ENCODE assay signal across 8 cellular contexts in genomic region chr2:196277002-196277401, GRCh38.
DNase-seq lines count a peak whose midpoint lies in the region; ATAC-seq and TF ChIP-seq lines count a peak whose summit lies in the region.

No MANE protein-coding gene starts in this region.

- no peak overlapping the region for H3K4me3 ChIP-seq in LNCaP clone FGC (ENCODE audit: low read depth, low read length)

- DNase-seq in NCI-H748 (lab: John Stamatoyannopoulos, UW; ENCODE audit: unreplicated experiment): peak; percentile 11
- DNase-seq in NCI-H748 treated with DMSO at 0.1 percent for 48 hours (lab: John Stamatoyannopoulos, UW): no peak
- no peak for DNase-seq in LNCaP clone FGC (ENCODE audit: low read depth)
- DNase-seq in amniotic epithelial cell (ENCODE audit: low read depth): peak; percentile 51
- DNase-seq in lung microvascular endothelial cell (ENCODE audit: low read depth in 2 of 2): peak; percentile 49 to 60

- peak; percentile 46 for TF ChIP-seq CTCF in LNCaP clone FGC (IDR thresholded peaks at IDR 0.05; ENCODE audit: control insufficient read depth, extremely low read depth, insufficient read depth)

- ATAC-seq in HG03159 (IDR thresholded peaks at IDR 0.05; ENCODE audit: unreplicated experiment) (no peak), HG03460 (IDR thresholded peaks at IDR 0.05; ENCODE audit: unreplicated experiment) (no peak), HG03097 (IDR thresholded peaks at IDR 0.05; ENCODE audit: low FRiP score, unreplicated experiment) (no peak)

Comparison
In these comparisons a context has a peak if more than half of its experiments do, and no peak if none do; other contexts are left out.
1. DNase-seq: peak in NCI-H748 (single experiment), amniotic epithelial cell (single experiment) and lung microvascular endothelial cell (2 of 2); none in NCI-H748 treated with DMSO at 0.1 percent for 48 hours (single experiment) and LNCaP clone FGC (single experiment).